Comparison of ENCODE assay signal across 10 cellular contexts in the genomic region with DNA sequence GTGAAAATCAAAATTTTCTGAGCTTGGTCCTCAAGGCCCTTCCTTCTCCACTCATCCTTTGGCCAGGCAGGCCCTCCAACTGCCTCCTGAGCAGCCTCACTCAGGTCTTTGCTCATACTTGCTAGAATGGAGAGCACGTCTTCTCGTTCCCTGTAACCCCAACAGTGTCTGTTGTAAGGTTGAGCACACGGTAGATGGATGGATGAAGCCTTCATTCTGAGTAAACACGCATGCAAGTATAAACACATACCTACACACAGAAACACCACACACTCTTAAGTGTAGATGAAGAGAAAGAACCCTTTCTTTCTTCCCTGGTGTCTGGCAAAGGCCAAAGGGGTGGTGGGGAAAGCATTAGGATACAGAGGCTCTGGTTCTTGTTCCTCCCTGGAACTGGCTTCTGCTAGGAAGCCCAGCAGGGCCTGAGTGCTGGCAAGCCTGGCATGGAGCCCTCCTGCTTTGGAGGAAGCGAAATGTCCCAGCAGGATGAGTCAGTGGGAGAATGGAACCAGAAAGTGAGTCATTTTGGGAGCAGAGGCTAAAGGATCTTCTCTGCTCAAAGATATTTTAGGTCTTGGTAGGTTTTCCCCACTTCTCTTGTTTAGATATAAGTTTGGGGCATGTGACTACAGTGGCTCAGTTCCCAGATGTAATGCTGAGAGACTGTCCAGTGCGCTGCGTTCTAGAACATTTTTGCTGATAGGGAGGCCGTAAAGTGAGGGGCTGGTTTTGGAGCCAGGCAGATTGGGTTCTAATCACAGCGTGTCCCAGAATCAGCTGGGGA.
DNase-seq lines count a peak whose midpoint lies in the region; ATAC-seq and TF ChIP-seq lines count a peak whose summit lies in the region.
"Had no signal": no experiment of that assay in that cellular context is flagged by ENCODE, and none has a peak within 500 bp of the region (broad histone marks: within the 10 kb centered on the region; RNA-seq: fewer than 3 reads in every experiment).

No MANE protein-coding gene starts in this region.

- ATAC-seq in left lung (peak; percentile 70), GM21825 (IDR thresholded peaks at IDR 0.05; ENCODE audit: unreplicated experiment) (no peak), GM21528 (IDR thresholded peaks at IDR 0.05; ENCODE audit: low FRiP score, unreplicated experiment) (no peak), GM18511 (IDR thresholded peaks at IDR 0.05; ENCODE audit: unreplicated experiment) (no peak)
- ATAC-seq in activated naive CD4-positive, alpha-beta T cell treated with anti-CD3 and anti-CD28 coated beads, Interleukin-2, amount 50 U/mL, for 72 hours: no peak

- H3K4me1 ChIP-seq in left lung: peaks cover 0 to 5% of the 10 kb centered on the region in 2 donors
- H3K4me1 ChIP-seq in testis: peaks cover 9% of the 10 kb centered on the region

- no peaks in the 10 kb centered on the region for H3K9me3 ChIP-seq in left lung
- H3K9me3 ChIP-seq in testis: no peaks in the 10 kb centered on the region
- H3K9me3 ChIP-seq: neutrophil had no signal

- no peaks in the 10 kb centered on the region for H3K27me3 Mint-ChIP-seq in chondrocyte (ENCODE audit: low read depth)

- no peaks in the 10 kb centered on the region for H3K9me3 Mint-ChIP-seq in chondrocyte (ENCODE audit: low read depth)
- H3K9me3 Mint-ChIP-seq in activated naive CD4-positive, alpha-beta T cell treated with anti-CD3 and anti-CD28 coated beads, Interleukin-2, amount 50 U/mL, for 72 hours: no peaks in the 10 kb centered on the region
- H3K9me3 Mint-ChIP-seq: activated naive CD8-positive, alpha-beta T cell treated with anti-CD3 and anti-CD28 coated beads, Interleukin-2, amount 10 ng/mL, durations not matched to agents 7 days and 5 days had no signal

- H3K27me3 ChIP-seq in left lung (peaks cover 0 to 7% of the 10 kb centered on the region in 2 donors), testis (no peaks in the 10 kb centered on the region)
- H3K27me3 ChIP-seq: neutrophil had no signal

- TF ChIP-seq CTCF in chondrocyte (IDR thresholded peaks at IDR 0.05) (no peak), left lung (IDR thresholded peaks at IDR 0.05) (no peak), testis (IDR thresholded peaks at IDR 0.05) (no peak)

- no peaks in the 10 kb centered on the region for H3K36me3 ChIP-seq in left lung
- H3K36me3 ChIP-seq in testis (ENCODE audit: low read depth, missing control alignments): no peaks in the 10 kb centered on the region
- H3K36me3 ChIP-seq: neutrophil had no signal

- H3K27ac Mint-ChIP-seq in chondrocyte (ENCODE audit: unreplicated experiment): peak overlapping the region; percentile 88
- H3K27ac Mint-ChIP-seq in activated naive CD4-positive, alpha-beta T cell treated with anti-CD3 and anti-CD28 coated beads, Interleukin-2, amount 50 U/mL, for 72 hours: no peak overlapping the region
- H3K27ac Mint-ChIP-seq: activated naive CD8-positive, alpha-beta T cell treated with anti-CD3 and anti-CD28 coated beads, Interleukin-2, amount 10 ng/mL, durations not matched to agents 7 days and 5 days had no signal

- peaks cover 4% of the 10 kb centered on the region for H3K36me3 Mint-ChIP-seq in chondrocyte (ENCODE audit: low read depth)
- H3K36me3 Mint-ChIP-seq in activated naive CD4-positive, alpha-beta T cell treated with anti-CD3 and anti-CD28 coated beads, Interleukin-2, amount 50 U/mL, for 72 hours: no peaks in the 10 kb centered on the region
- H3K36me3 Mint-ChIP-seq: activated naive CD8-positive, alpha-beta T cell treated with anti-CD3 and anti-CD28 coated beads, Interleukin-2, amount 10 ng/mL, durations not matched to agents 7 days and 5 days had no signal

- H3K4me3 Mint-ChIP-seq in chondrocyte (ENCODE audit: unreplicated experiment): peak overlapping the region; percentile 17
- H3K4me3 Mint-ChIP-seq: activated naive CD8-positive, alpha-beta T cell treated with anti-CD3 and anti-CD28 coated beads, Interleukin-2, amount 10 ng/mL, durations not matched to agents 7 days and 5 days had no signal

- no peak for TF ChIP-seq POLR2A in testis (IDR thresholded peaks at IDR 0.05)

- H3K4me3 ChIP-seq in left lung (no peak overlapping the region), testis (no peak overlapping the region)

- peaks cover 48% of the 10 kb centered on the region for H3K4me1 Mint-ChIP-seq in chondrocyte (ENCODE audit: low read depth)

- DNase-seq in HS-27A (ENCODE audit: low read depth) (peak; percentile 91), chondrocyte (ENCODE audit: low spot score) (no peak), left lung (peak in 1 of 2 donors; percentile 52), testis (peak; percentile 76)
- DNase-seq in activated naive CD4-positive, alpha-beta T cell treated with anti-CD3 and anti-CD28 coated beads, Interleukin-2, amount 50 U/mL, for 72 hours (ENCODE audit: low spot score in 2 of 2): no peak
- DNase-seq: activated naive CD8-positive, alpha-beta T cell treated with anti-CD3 and anti-CD28 coated beads, Interleukin-2, amount 10 ng/mL, durations not matched to agents 7 days and 5 days had no signal

- intact Hi-C loops in left lung (cut with DNase I): no loop called here
- intact Hi-C loops in testis (cut with DNase I; ENCODE audit: low total_unique reads): no loop called here

- 64 to 67% methylated on average over 9 of the region's 9 CpGs for WGBS in testis, 2 donors

- H3K27ac ChIP-seq in left lung (peak overlapping the region; percentile 10 to 65), testis (peak overlapping the region in 1 of 2 donors; percentile 48)
- H3K27ac ChIP-seq: neutrophil had no signal

Comparison
In these comparisons a context has a peak if more than half of its experiments do, and no peak if none do; other contexts are left out.
1. DNase-seq: peak in HS-27A (single experiment) and testis (single experiment); none in chondrocyte (single experiment) and activated naive CD4-positive, alpha-beta T cell treated with anti-CD3 and anti-CD28 coated beads, Interleukin-2, amount 50 U/mL, for 72 hours (0 of 2).